ENCODE assay signal across 1 cellular context in genomic region chr12:79973774-79974173, GRCh38.
TF ChIP-seq lines count a peak whose summit lies in the region.

No MANE protein-coding gene starts in this region.

TF ChIP-seq in GM23338, 12 proteins besides CTCF, POLR2A, EP300 and RAD21 (continued from another document):
- TF ChIP-seq, protein P1, sequence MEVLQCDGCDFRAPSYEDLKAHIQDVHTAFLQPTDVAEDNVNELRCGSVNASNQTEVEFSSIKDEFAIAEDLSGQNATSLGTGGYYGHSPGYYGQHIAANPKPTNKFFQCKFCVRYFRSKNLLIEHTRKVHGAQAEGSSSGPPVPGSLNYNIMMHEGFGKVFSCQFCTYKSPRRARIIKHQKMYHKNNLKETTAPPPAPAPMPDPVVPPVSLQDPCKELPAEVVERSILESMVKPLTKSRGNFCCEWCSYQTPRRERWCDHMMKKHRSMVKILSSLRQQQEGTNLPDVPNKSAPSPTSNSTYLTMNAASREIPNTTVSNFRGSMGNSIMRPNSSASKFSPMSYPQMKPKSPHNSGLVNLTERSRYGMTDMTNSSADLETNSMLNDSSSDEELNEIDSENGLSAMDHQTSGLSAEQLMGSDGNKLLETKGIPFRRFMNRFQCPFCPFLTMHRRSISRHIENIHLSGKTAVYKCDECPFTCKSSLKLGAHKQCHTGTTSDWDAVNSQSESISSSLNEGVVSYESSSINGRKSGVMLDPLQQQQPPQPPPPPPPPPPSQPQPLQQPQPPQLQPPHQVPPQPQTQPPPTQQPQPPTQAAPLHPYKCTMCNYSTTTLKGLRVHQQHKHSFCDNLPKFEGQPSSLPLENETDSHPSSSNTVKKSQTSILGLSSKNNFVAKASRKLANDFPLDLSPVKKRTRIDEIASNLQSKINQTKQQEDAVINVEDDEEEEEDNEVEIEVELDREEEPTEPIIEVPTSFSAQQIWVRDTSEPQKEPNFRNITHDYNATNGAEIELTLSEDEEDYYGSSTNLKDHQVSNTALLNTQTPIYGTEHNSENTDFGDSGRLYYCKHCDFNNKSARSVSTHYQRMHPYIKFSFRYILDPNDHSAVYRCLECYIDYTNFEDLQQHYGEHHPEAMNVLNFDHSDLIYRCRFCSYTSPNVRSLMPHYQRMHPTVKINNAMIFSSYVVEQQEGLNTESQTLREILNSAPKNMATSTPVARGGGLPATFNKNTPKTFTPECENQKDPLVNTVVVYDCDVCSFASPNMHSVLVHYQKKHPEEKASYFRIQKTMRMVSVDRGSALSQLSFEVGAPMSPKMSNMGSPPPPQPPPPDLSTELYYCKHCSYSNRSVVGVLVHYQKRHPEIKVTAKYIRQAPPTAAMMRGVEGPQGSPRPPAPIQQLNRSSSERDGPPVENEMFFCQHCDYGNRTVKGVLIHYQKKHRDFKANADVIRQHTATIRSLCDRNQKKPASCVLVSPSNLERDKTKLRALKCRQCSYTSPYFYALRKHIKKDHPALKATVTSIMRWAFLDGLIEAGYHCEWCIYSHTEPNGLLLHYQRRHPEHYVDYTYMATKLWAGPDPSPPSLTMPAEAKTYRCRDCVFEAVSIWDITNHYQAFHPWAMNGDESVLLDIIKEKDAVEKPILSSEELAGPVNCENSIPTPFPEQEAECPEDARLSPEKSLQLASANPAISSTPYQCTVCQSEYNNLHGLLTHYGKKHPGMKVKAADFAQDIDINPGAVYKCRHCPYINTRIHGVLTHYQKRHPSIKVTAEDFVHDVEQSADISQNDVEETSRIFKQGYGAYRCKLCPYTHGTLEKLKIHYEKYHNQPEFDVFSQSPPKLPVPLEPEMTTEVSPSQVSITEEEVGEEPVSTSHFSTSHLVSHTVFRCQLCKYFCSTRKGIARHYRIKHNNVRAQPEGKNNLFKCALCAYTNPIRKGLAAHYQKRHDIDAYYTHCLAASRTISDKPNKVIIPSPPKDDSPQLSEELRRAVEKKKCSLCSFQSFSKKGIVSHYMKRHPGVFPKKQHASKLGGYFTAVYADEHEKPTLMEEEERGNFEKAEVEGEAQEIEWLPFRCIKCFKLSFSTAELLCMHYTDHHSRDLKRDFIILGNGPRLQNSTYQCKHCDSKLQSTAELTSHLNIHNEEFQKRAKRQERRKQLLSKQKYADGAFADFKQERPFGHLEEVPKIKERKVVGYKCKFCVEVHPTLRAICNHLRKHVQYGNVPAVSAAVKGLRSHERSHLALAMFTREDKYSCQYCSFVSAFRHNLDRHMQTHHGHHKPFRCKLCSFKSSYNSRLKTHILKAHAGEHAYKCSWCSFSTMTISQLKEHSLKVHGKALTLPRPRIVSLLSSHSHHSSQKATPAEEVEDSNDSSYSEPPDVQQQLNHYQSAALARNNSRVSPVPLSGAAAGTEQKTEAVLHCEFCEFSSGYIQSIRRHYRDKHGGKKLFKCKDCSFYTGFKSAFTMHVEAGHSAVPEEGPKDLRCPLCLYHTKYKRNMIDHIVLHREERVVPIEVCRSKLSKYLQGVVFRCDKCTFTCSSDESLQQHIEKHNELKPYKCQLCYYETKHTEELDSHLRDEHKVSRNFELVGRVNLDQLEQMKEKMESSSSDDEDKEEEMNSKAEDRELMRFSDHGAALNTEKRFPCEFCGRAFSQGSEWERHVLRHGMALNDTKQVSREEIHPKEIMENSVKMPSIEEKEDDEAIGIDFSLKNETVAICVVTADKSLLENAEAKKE (CRISPR knock-in tag; IDR thresholded peaks at IDR 0.05) = no peak
- TF ChIP-seq JUNB (IDR thresholded peaks at IDR 0.05; ENCODE audit: unreplicated experiment) (no peak), ZNF331 (CRISPR knock-in tag; IDR thresholded peaks at IDR 0.05; ENCODE audit: low read depth) (no peak), REST (IDR thresholded peaks at IDR 0.05; ENCODE audit: unreplicated experiment) (no peak), ETS1 (IDR thresholded peaks at IDR 0.05) (no peak), EZH2phosphoT487 (IDR thresholded peaks at IDR 0.05; ENCODE audit: unreplicated experiment) (no peak), EZH2 (IDR thresholded peaks at IDR 0.05; ENCODE audit: low read depth, unreplicated experiment) (no peak), POLR2AphosphoS5 (IDR thresholded peaks at IDR 0.05; ENCODE audit: low read depth) (no peak), CREB1 (CRISPR knock-in tag; IDR thresholded peaks at IDR 0.05; ENCODE audit: low read depth) (no peak), STAT1 (IDR thresholded peaks at IDR 0.05; ENCODE audit: unreplicated experiment) (no peak)
